18 cellular contexts compared by ENCODE assay signal in genomic region chr9:14043491-14043890, GRCh38.
DNase-seq lines count a peak whose midpoint lies in the region; ATAC-seq, FAIRE-seq and TF ChIP-seq lines count a peak whose summit lies in the region.
"Had no signal": no experiment of that assay in that cellular context is flagged by ENCODE, and none has a peak within 500 bp of the region (broad histone marks: within the 10 kb centered on the region; RNA-seq: fewer than 3 reads in every experiment).

No MANE protein-coding gene starts in this region.

- peak overlapping the region; percentile 13 for H3K27ac Mint-ChIP-seq in astrocyte (ENCODE audit: unreplicated experiment)
- H3K27ac Mint-ChIP-seq in naive thymus-derived CD4-positive, alpha-beta T cell, result no peak overlapping the region
- H3K27ac Mint-ChIP-seq: CD4-positive, alpha-beta memory T cell; HFFc6 had no signal

- H3K9ac ChIP-seq in astrocyte (ENCODE audit: low read length), result no peak overlapping the region

- ATAC-seq in GM19351 (IDR thresholded peaks at IDR 0.05; ENCODE audit: unreplicated experiment), result no peak
- ATAC-seq in naive thymus-derived CD4-positive, alpha-beta T cell, result no peak

- no peaks in the 10 kb centered on the region for H3K4me1 ChIP-seq in astrocyte (ENCODE audit: insufficient read depth, low read length)
- H3K4me1 ChIP-seq in naive thymus-derived CD4-positive, alpha-beta T cell (ENCODE audit: control insufficient read depth in 2 of 2, insufficient read depth in 2 of 2, low read length in 2 of 2), result no peaks in the 10 kb centered on the region
- H3K4me1 ChIP-seq: BE2C had no signal

- no peaks in the 10 kb centered on the region for H3K27me3 Mint-ChIP-seq in astrocyte (ENCODE audit: low read depth, unreplicated experiment)
- H3K27me3 Mint-ChIP-seq in naive thymus-derived CD4-positive, alpha-beta T cell, result no peaks in the 10 kb centered on the region
- H3K27me3 Mint-ChIP-seq: CD4-positive, alpha-beta memory T cell had no signal

- H3K36me3 ChIP-seq in astrocyte (ENCODE audit: insufficient read depth, low read length), result no peaks in the 10 kb centered on the region
- H3K36me3 ChIP-seq in naive thymus-derived CD4-positive, alpha-beta T cell (ENCODE audit: control insufficient read depth in 2 of 3, insufficient read depth in 3 of 3, low read length in 3 of 3), result no peaks in the 10 kb centered on the region
- H3K36me3 ChIP-seq: BE2C had no signal

- no peaks in the 10 kb centered on the region for H3K36me3 Mint-ChIP-seq in astrocyte (ENCODE audit: low read depth, unreplicated experiment)
- H3K36me3 Mint-ChIP-seq in naive thymus-derived CD4-positive, alpha-beta T cell, result no peaks in the 10 kb centered on the region
- H3K36me3 Mint-ChIP-seq: CD4-positive, alpha-beta memory T cell had no signal

- no peak overlapping the region for H3K4me2 ChIP-seq in astrocyte (ENCODE audit: low read length)

- intact Hi-C loops in naive thymus-derived CD4-positive, alpha-beta T cell (cut with micrococcal nuclease), result no loop called here

- no peak overlapping the region for H3K27ac ChIP-seq in astrocyte (ENCODE audit: low read depth, low read length)
- H3K27ac ChIP-seq in naive thymus-derived CD4-positive, alpha-beta T cell (ENCODE audit: low read depth, low read length), result no peak overlapping the region

- CTCF ChIA-PET in naive thymus-derived CD4-positive, alpha-beta T cell (lab: Charles Lee), result no interaction called here

- POLR2A ChIA-PET in naive thymus-derived CD4-positive, alpha-beta T cell (lab: Charles Lee), result no interaction called here

- no peaks in the 10 kb centered on the region for H4K20me1 ChIP-seq in astrocyte (ENCODE audit: insufficient read depth, low read length)

- no peaks in the 10 kb centered on the region for H3K79me2 ChIP-seq in astrocyte (ENCODE audit: insufficient read depth, low read length)

- H3K4me3 ChIP-seq in astrocyte (ENCODE audit: insufficient read depth, low read depth, low read length), result no peak overlapping the region
- H3K4me3 ChIP-seq in naive thymus-derived CD4-positive, alpha-beta T cell (ENCODE audit: low read length), result no peak overlapping the region

- no peak overlapping the region for H2AFZ ChIP-seq in astrocyte (ENCODE audit: low read depth, low read length)

- no peaks in the 10 kb centered on the region for H3K4me1 Mint-ChIP-seq in astrocyte (ENCODE audit: low read depth, unreplicated experiment)
- H3K4me1 Mint-ChIP-seq in naive thymus-derived CD4-positive, alpha-beta T cell, result no peaks in the 10 kb centered on the region
- H3K4me1 Mint-ChIP-seq: CD4-positive, alpha-beta memory T cell had no signal

- H3K9me3 ChIP-seq in astrocyte (ENCODE audit: insufficient read depth, low read depth, low read length), result no peaks in the 10 kb centered on the region
- no peaks in the 10 kb centered on the region for H3K9me3 ChIP-seq in naive thymus-derived CD4-positive, alpha-beta T cell (ENCODE audit: control insufficient read depth in 2 of 3, low read length in 3 of 3)
- H3K9me3 ChIP-seq: BE2C had no signal

- peaks cover 3% of the 10 kb centered on the region for H3K9me3 Mint-ChIP-seq in astrocyte (ENCODE audit: unreplicated experiment)
- H3K9me3 Mint-ChIP-seq in naive thymus-derived CD4-positive, alpha-beta T cell, result peaks cover 0 to 5% (median 2%) of the 10 kb centered on the region in 11 donors
- H3K9me3 Mint-ChIP-seq: HFFc6 had no signal

- TF ChIP-seq CTCF in astrocyte (IDR thresholded peaks at IDR 0.05; ENCODE audit: insufficient read depth, low read depth, low read length), result no peak

- no peak for FAIRE-seq in astrocyte (lab: Jason Lieb, UNC)
- FAIRE-seq: D721Med, GM12892, GM19239 had no signal

- no peak overlapping the region for H3K4me3 Mint-ChIP-seq in astrocyte (ENCODE audit: unreplicated experiment)
- no peak overlapping the region for H3K4me3 Mint-ChIP-seq in naive thymus-derived CD4-positive, alpha-beta T cell
- H3K4me3 Mint-ChIP-seq: CD4-positive, alpha-beta memory T cell; HFFc6 had no signal

- DNase-seq in LHCN-M2 (ENCODE audit: low read depth), result peak; percentile 53
- DNase-seq in astrocyte (ENCODE audit: low read depth), result no peak
- peak; percentile 28 for DNase-seq in fibroblast of gingiva (ENCODE audit: low read depth)
- peak; percentile 30 for DNase-seq in myocyte (ENCODE audit: low read depth)
- DNase-seq in mucosa of gallbladder (ENCODE audit: low spot score), result no peak
- DNase-seq in naive thymus-derived CD4-positive, alpha-beta T cell, result no peak
- DNase-seq: BE2C; CD4-positive, alpha-beta memory T cell; DMS79 treated with DMSO at 0.1 percent for 48 hours; GDM1; GOT3; HFFc6; NCI-H187 treated with DMSO at 0.1 percent for 48 hours; NCI-H748 treated with DMSO at 0.1 percent for 48 hours had no signal

- no peaks in the 10 kb centered on the region for H3K27me3 ChIP-seq in astrocyte (ENCODE audit: insufficient read depth, low read length)
- no peaks in the 10 kb centered on the region for H3K27me3 ChIP-seq in naive thymus-derived CD4-positive, alpha-beta T cell (ENCODE audit: control insufficient read depth in 2 of 2, insufficient read depth in 2 of 2, low read length in 2 of 2)
- H3K27me3 ChIP-seq: BE2C had no signal

Comparison
In these comparisons a context has a peak if more than half of its experiments do, and no peak if none do; other contexts are left out.
1. DNase-seq: peak in LHCN-M2 (single experiment), fibroblast of gingiva (single experiment) and myocyte (single experiment); none in astrocyte (single experiment), mucosa of gallbladder (single experiment) and naive thymus-derived CD4-positive, alpha-beta T cell (0 of 9).